26 cellular contexts compared by ENCODE assay signal in the genomic region with DNA sequence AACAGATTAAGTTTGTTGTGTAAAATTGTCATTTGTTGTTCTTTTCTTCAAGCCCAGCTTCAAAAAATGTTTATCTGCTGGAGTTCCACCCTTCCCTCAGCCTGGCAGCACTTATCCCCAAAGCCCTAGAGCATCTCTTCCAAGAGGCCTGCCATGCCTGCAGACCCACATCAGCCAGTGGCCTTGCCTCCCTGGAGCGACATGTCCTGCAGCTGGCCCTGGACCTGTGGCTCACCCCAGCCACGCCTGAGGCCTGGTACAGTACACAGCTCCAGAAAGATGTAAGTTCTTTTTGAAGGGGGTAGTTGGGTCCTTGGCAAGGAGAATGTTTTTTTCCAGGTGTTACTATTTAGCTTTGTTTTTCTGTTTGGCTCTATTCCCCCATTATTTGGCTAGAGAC.
DNase-seq lines count a peak whose midpoint lies in the region; ATAC-seq, FAIRE-seq and TF ChIP-seq lines count a peak whose summit lies in the region.
"Had no signal": no experiment of that assay in that cellular context is flagged by ENCODE, and none has a peak within 500 bp of the region (broad histone marks: within the 10 kb centered on the region; RNA-seq: fewer than 3 reads in every experiment).

No MANE protein-coding gene starts in this region.

- H3K9me3 Mint-ChIP-seq in HFFc6 = no peaks in the 10 kb centered on the region

- no peak for TF ChIP-seq RAD21 in K562 (CRISPR knock-in tag; conservative IDR thresholded peaks at IDR 0.05 in 1 of 2, IDR thresholded peaks at IDR 0.05 in 1 of 2)

- in situ Hi-C loops in K562 (cut with MboI) = no loop called here

- H3K9me1 ChIP-seq in K562 (ENCODE audit: control insufficient read depth, insufficient read depth, low read length) = no peaks in the 10 kb centered on the region

- H3K9me3 ChIP-seq in K562 (replicated peaks; ENCODE audit: control insufficient read depth, insufficient read depth, low read depth, low read length) = no peaks in the 10 kb centered on the region
- H3K9me3 ChIP-seq in mucosa of descending colon = no peaks in the 10 kb centered on the region
- no peaks in the 10 kb centered on the region for H3K9me3 ChIP-seq in WERI-Rb-1 (ENCODE audit: severe bottlenecking)
- H3K9me3 ChIP-seq: BE2C, HAP-1 had no signal

- no peaks in the 10 kb centered on the region for H4K20me1 ChIP-seq in K562 (replicated peaks; ENCODE audit: control insufficient read depth, insufficient read depth, low read length)

- no peak overlapping the region for H3K4me2 ChIP-seq in K562 (ENCODE audit: insufficient read depth, low read length)

- intact Hi-C loops in K562 (cut with micrococcal nuclease) = no loop called here
- intact Hi-C loops in mucosa of descending colon (cut with DNase I, micrococcal nuclease) = no loop called here

- H3K36me3 ChIP-seq in K562 (ENCODE audit: control insufficient read depth, insufficient read depth, low read length) (no peaks in the 10 kb centered on the region), mucosa of descending colon (ENCODE audit: low read depth) (no peaks in the 10 kb centered on the region), WERI-Rb-1 (no peaks in the 10 kb centered on the region)
- H3K36me3 ChIP-seq: BE2C, HAP-1 had no signal

- no peak overlapping the region for H3K27ac Mint-ChIP-seq in HFFc6
- H3K27ac Mint-ChIP-seq: CD4-positive, CD25-positive, alpha-beta regulatory T cell had no signal

- WGBS in K562 (ENCODE audit: insufficient coverage, low coverage, missing lambda C conversion rate) = 76% methylated on average over 2 of the region's 2 CpGs

- no peak for ATAC-seq in K562
- ATAC-seq in mucosa of descending colon = peak; percentile 24
- ATAC-seq in GM21825 (IDR thresholded peaks at IDR 0.05; ENCODE audit: unreplicated experiment) = no peak
- ATAC-seq: GM12878 had no signal

- no peaks in the 10 kb centered on the region for H3K36me3 Mint-ChIP-seq in HFFc6 (ENCODE audit: low read depth)
- H3K36me3 Mint-ChIP-seq: CD4-positive, CD25-positive, alpha-beta regulatory T cell had no signal

- H3K27me3 ChIP-seq in K562 (ENCODE audit: control insufficient read depth in 2 of 2, insufficient read depth in 2 of 2, low read length in 2 of 2) (no peaks in the 10 kb centered on the region), WERI-Rb-1 (ENCODE audit: insufficient read depth, low read depth, severe bottlenecking) (no peaks in the 10 kb centered on the region)
- H3K27me3 ChIP-seq: BE2C had no signal

- H3K9ac ChIP-seq in K562 (ENCODE audit: insufficient read depth in 1 of 2, low read depth in 2 of 2, low read length in 2 of 2) = 0 out of 4 replicates have a peak overlapping the region, but pooled peaks of 1 of the 2 experiments have one; percentile 10

- H3K4me1 ChIP-seq in K562 (replicated peaks in 1 of 2; ENCODE audit: control insufficient read depth in 2 of 2, insufficient read depth in 2 of 2, low read length in 2 of 2) (0 out of 5 replicates have a peak, but pooled peaks cover 3% of the 10 kb centered on the region in 2 experiments), mucosa of descending colon (ENCODE audit: low read depth) (peaks cover 19% of the 10 kb centered on the region)
- H3K4me1 ChIP-seq: BE2C had no signal

- H3K4me3 ChIP-seq in K562 = no peak overlapping the region
- H3K4me3 ChIP-seq in mucosa of descending colon = no peak overlapping the region
- H3K4me3 ChIP-seq in coronary artery = no peak overlapping the region
- no peak overlapping the region for H3K4me3 ChIP-seq in WERI-Rb-1 (ENCODE audit: low read depth, low read length)
- H3K4me3 ChIP-seq: GM12878, HAP-1 had no signal

- no peaks in the 10 kb centered on the region for H3K79me2 ChIP-seq in K562 (ENCODE audit: control insufficient read depth, insufficient read depth, low read length)

- H3K27ac ChIP-seq in K562 (ENCODE audit: extremely low read depth, low read depth, low read length) = no peak overlapping the region
- H3K27ac ChIP-seq in coronary artery = no peak overlapping the region
- no peak overlapping the region for H3K27ac ChIP-seq in WERI-Rb-1
- H3K27ac ChIP-seq: RWPE1 had no signal

- H3K4me3 Mint-ChIP-seq in HFFc6 = no peak overlapping the region
- H3K4me3 Mint-ChIP-seq: CD4-positive, CD25-positive, alpha-beta regulatory T cell had no signal

- TF ChIP-seq POLR2A in K562 (conservative IDR thresholded peaks at IDR 0.05) = no peak

- CTCF ChIA-PET in K562 (lab: Yijun Ruan, JAX; ENCODE audit: low intra/inter-chr PET ratio) = no interaction called here

- TF ChIP-seq CTCF in K562 (IDR thresholded peaks at IDR 0.05 in 2 of 3, conservative IDR thresholded peaks at IDR 0.05 in 1 of 3; ENCODE audit: insufficient read depth in 2 of 3, low read depth in 1 of 3, low read length in 3 of 3) (no peak), mucosa of descending colon (IDR thresholded peaks at IDR 0.05) (no peak), coronary artery (IDR thresholded peaks at IDR 0.05) (no peak), HFFc6 (IDR thresholded peaks at IDR 0.05) (no peak), WERI-Rb-1 (IDR thresholded peaks at IDR 0.05; ENCODE audit: low read depth, low read length) (no peak)

- TF ChIP-seq EP300 in K562 (IDR thresholded peaks at IDR 0.05; ENCODE audit: low read length) = no peak

- no peak for FAIRE-seq in K562 (lab: Jason Lieb, UNC)
- FAIRE-seq: GM12878 had no signal

- BruUV-seq in K562 (replicated peaks; lab: Mats Ljungman, UMichigan) = no TSS peak

- H2AFZ ChIP-seq in K562 (ENCODE audit: low read depth, low read length) = 0 out of 2 replicates have a peak overlapping the region, but pooled peaks have one; percentile 4

- DNase-seq in NCI-H1092 treated with DMSO at 0.1 percent for 48 hours (lab: John Stamatoyannopoulos, UW) = peak; percentile 50
- DNase-seq in NCI-H1092 (lab: John Stamatoyannopoulos, UW) = no peak
- DNase-seq in K562 (ENCODE audit: extremely low read depth in 1 of 4, low spot score in 3 of 4) = no peak
- peak in 2 of 3 donors; percentile 41 to 46 for DNase-seq in mucosa of descending colon
- no peak for DNase-seq in coronary artery (ENCODE audit: low spot score)
- DNase-seq in HFFc6 = no peak
- no peak for DNase-seq in WERI-Rb-1
- DNase-seq: 8988T; ACHN; BE2C; CD4-positive, CD25-positive, alpha-beta regulatory T cell; COR-L47; DMS79; EL; GDM1; GOT3; Karpas-422; NCI-H1105 treated with DMSO at 0.1 percent for 48 hours; NCI-H146; NCI-H2107; NCI-H524 treated with DMSO at 0.1 percent for 48 hours; NCI-H82 had no signal

- peaks cover 31% of the 10 kb centered on the region for H3K4me1 Mint-ChIP-seq in HFFc6 (ENCODE audit: low read depth)
- H3K4me1 Mint-ChIP-seq: CD4-positive, CD25-positive, alpha-beta regulatory T cell had no signal

- POLR2A ChIA-PET in K562 (lab: Yijun Ruan, JAX) = no interaction called here

- H3K27me3 Mint-ChIP-seq in HFFc6 (ENCODE audit: insufficient read depth) = no peaks in the 10 kb centered on the region; the same call in 1 of the 2 replicates

TF ChIP-seq in K562, 482 proteins besides CTCF, POLR2A, EP300 and RAD21 (continues in another document):
- no peak for TF ChIP-seq HES1 (IDR thresholded peaks at IDR 0.05; ENCODE audit: low read depth)
- TF ChIP-seq U2AF2 (optimal IDR thresholded peaks at IDR 0.05; ENCODE audit: low read depth, low read length) = no peak
- TF ChIP-seq, protein P1, sequence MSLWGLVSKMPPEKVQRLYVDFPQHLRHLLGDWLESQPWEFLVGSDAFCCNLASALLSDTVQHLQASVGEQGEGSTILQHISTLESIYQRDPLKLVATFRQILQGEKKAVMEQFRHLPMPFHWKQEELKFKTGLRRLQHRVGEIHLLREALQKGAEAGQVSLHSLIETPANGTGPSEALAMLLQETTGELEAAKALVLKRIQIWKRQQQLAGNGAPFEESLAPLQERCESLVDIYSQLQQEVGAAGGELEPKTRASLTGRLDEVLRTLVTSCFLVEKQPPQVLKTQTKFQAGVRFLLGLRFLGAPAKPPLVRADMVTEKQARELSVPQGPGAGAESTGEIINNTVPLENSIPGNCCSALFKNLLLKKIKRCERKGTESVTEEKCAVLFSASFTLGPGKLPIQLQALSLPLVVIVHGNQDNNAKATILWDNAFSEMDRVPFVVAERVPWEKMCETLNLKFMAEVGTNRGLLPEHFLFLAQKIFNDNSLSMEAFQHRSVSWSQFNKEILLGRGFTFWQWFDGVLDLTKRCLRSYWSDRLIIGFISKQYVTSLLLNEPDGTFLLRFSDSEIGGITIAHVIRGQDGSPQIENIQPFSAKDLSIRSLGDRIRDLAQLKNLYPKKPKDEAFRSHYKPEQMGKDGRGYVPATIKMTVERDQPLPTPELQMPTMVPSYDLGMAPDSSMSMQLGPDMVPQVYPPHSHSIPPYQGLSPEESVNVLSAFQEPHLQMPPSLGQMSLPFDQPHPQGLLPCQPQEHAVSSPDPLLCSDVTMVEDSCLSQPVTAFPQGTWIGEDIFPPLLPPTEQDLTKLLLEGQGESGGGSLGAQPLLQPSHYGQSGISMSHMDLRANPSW (CRISPR knock-in tag; IDR thresholded peaks at IDR 0.05) = no peak
- TF ChIP-seq ARNT (IDR thresholded peaks at IDR 0.05) = no peak
- TF ChIP-seq MITF (IDR thresholded peaks at IDR 0.05) = no peak
- no peak for TF ChIP-seq NONO (IDR thresholded peaks at IDR 0.05; ENCODE audit: low read depth in 2 of 2, low read length in 1 of 2)
- TF ChIP-seq CREBBP (IDR thresholded peaks at IDR 0.05; ENCODE audit: low read depth, low read length) = no peak
- TF ChIP-seq, protein P2, sequence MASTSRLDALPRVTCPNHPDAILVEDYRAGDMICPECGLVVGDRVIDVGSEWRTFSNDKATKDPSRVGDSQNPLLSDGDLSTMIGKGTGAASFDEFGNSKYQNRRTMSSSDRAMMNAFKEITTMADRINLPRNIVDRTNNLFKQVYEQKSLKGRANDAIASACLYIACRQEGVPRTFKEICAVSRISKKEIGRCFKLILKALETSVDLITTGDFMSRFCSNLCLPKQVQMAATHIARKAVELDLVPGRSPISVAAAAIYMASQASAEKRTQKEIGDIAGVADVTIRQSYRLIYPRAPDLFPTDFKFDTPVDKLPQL (IDR thresholded peaks at IDR 0.05; ENCODE audit: extremely low read depth, insufficient read length) = no peak

Comparison
In these comparisons a context has a peak if more than half of its experiments do, and no peak if none do; other contexts are left out.
1. DNase-seq: peak in NCI-H1092 treated with DMSO at 0.1 percent for 48 hours (single experiment) and mucosa of descending colon (2 of 3); none in NCI-H1092 (single experiment), K562 (0 of 4), coronary artery (single experiment), HFFc6 (single experiment) and WERI-Rb-1 (single experiment).